ENCODE assay signal across 9 cellular contexts in the genomic region with DNA sequence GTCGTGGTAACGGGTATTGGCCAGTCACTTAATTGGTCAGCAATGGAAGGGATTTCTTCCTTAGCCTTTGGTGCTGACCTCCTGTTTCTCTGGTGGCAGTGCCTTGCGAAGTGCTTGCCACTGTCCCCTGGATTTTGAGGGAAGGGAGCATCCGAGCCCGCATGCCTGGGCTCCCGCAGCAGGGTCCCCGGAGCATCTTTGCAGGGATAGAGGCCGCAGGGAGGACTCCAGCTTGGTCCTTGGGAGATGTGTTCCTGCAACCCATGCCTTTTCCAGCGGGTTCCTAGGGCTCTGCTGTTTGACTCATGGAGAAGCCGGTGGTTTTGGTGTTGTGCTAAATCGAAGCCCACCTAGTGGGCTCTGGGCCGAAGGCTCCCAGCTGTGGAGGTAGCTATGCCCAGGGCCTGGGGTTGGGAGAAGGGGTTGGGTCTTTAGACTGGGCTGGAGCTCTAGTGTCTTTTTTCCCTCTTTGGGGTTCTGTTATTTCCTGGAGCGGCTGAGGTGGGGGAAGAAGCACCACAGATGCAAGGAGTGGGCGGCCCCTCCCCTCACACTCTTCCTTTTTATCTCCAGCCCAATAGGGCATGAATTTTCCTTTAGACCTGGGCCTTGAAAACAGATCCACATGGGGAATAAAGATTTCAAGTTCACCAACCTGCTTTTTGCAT. TPM values are rescaled to one million over a fixed set of nuclear protein-coding genes. Genes with fewer than 3 reads are reported as not detected.
DNase-seq lines count a peak whose midpoint lies in the region; ATAC-seq, FAIRE-seq and TF ChIP-seq lines count a peak whose summit lies in the region.
"Had no signal": no experiment of that assay in that cellular context is flagged by ENCODE, and none has a peak within 500 bp of the region (broad histone marks: within the 10 kb centered on the region; RNA-seq: fewer than 3 reads in every experiment).

No MANE protein-coding gene starts in this region.

- no peaks in the 10 kb centered on the region for H3K9me3 ChIP-seq in kidney (ENCODE audit: control insufficient read depth in 1 of 2, low read length in 2 of 2)
- no peaks in the 10 kb centered on the region for H3K9me3 ChIP-seq in stomach smooth muscle (ENCODE audit: control insufficient read depth in 2 of 2, low read length in 2 of 2)

- ATAC-seq in activated CD8-positive, alpha-beta memory T cell treated with anti-CD3 and anti-CD28 coated beads, Interleukin-2, amount 10 ng/mL, durations not matched to agents 7 days and 5 days: no peak
- ATAC-seq in omental fat pad (ENCODE audit: low FRiP score): no peak

- peaks cover 9 to 21% of the 10 kb centered on the region in 2 donors for H3K4me1 ChIP-seq in kidney (ENCODE audit: control insufficient read depth in 1 of 2, insufficient read depth in 1 of 2, low read depth in 1 of 2, low read length in 2 of 2)
- H3K4me1 ChIP-seq in stomach smooth muscle (ENCODE audit: control insufficient read depth, insufficient read depth, low read length): peaks cover 32% of the 10 kb centered on the region

- H3K9ac ChIP-seq in kidney (ENCODE audit: low read length in 2 of 2): peak overlapping the region in 1 of 2 donors; percentile 44
- peak overlapping the region in 1 of 2 donors; percentile 44 for H3K9ac ChIP-seq in stomach smooth muscle (ENCODE audit: low read length in 2 of 2)

- TF ChIP-seq CTCF in astrocyte of the cerebellum (IDR thresholded peaks at IDR 0.05; ENCODE audit: low read depth, low read length, missing control alignments): no peak
- TF ChIP-seq CTCF in kidney (IDR thresholded peaks at IDR 0.05; ENCODE audit: borderline replicate concordance, extremely low read depth, insufficient read depth): no peak
- no peak for TF ChIP-seq CTCF in omental fat pad (IDR thresholded peaks at IDR 0.05)

- H3K9me3 Mint-ChIP-seq in activated CD8-positive, alpha-beta memory T cell treated with anti-CD3 and anti-CD28 coated beads, Interleukin-2, amount 10 ng/mL, durations not matched to agents 7 days and 5 days (ENCODE audit: low read depth): no peaks in the 10 kb centered on the region

- H3K27ac Mint-ChIP-seq in activated CD8-positive, alpha-beta memory T cell treated with anti-CD3 and anti-CD28 coated beads, Interleukin-2, amount 10 ng/mL, durations not matched to agents 7 days and 5 days: peak overlapping the region; percentile 58

- H3K4me3 ChIP-seq in astrocyte of the cerebellum (ENCODE audit: low read depth, low read length): peak overlapping the region; percentile 64
- H3K4me3 ChIP-seq in kidney (ENCODE audit: low read length in 2 of 2): peak overlapping the region; percentile 35 to 61
- peak overlapping the region; percentile 59 to 77 for H3K4me3 ChIP-seq in stomach smooth muscle (ENCODE audit: low read length in 2 of 2)

- intact Hi-C loops in kidney (cut with DNase I): no loop called here

- H3K27me3 Mint-ChIP-seq in activated CD8-positive, alpha-beta memory T cell treated with anti-CD3 and anti-CD28 coated beads, Interleukin-2, amount 10 ng/mL, durations not matched to agents 7 days and 5 days: no peaks in the 10 kb centered on the region

- H3K36me3 ChIP-seq in kidney (ENCODE audit: control insufficient read depth in 1 of 2, insufficient read depth in 2 of 2, low read length in 2 of 2) (no peaks in the 10 kb centered on the region), stomach smooth muscle (ENCODE audit: control insufficient read depth in 2 of 2, insufficient read depth in 2 of 2, low read length in 2 of 2) (no peaks in the 10 kb centered on the region)

- no peaks in the 10 kb centered on the region for H3K27me3 ChIP-seq in stomach smooth muscle (ENCODE audit: control insufficient read depth in 1 of 2, insufficient read depth in 2 of 2, low read length in 2 of 2)

- peak overlapping the region; percentile 75 for H3K4me3 Mint-ChIP-seq in activated CD8-positive, alpha-beta memory T cell treated with anti-CD3 and anti-CD28 coated beads, Interleukin-2, amount 10 ng/mL, durations not matched to agents 7 days and 5 days

- peaks cover 70% of the 10 kb centered on the region for H3K4me1 Mint-ChIP-seq in activated CD8-positive, alpha-beta memory T cell treated with anti-CD3 and anti-CD28 coated beads, Interleukin-2, amount 10 ng/mL, durations not matched to agents 7 days and 5 days

- CTCF ChIA-PET in activated CD8-positive, alpha-beta memory T cell treated with anti-CD3 and anti-CD28 coated beads, Interleukin-2, amount 10 ng/mL, durations not matched to agents 7 days and 5 days (lab: Charles Lee): interaction anchor here (1.8 to 2.8 kb wide), 3 partner anchors 12 to 63 kb away, joined by 7 to 22 read pairs (median 12); no protein-coding TSS in a partner anchor

- in situ Hi-C loops in astrocyte of the cerebellum (cut with HindIII; ENCODE audit: low sequenced_read_pairs): no loop called here

- no peak overlapping the region for H3K27ac ChIP-seq in kidney (ENCODE audit: low read depth in 2 of 2, low read length in 2 of 2)
- H3K27ac ChIP-seq in stomach smooth muscle (ENCODE audit: low read length): no peak overlapping the region

- peaks cover 42% of the 10 kb centered on the region for H3K36me3 Mint-ChIP-seq in activated CD8-positive, alpha-beta memory T cell treated with anti-CD3 and anti-CD28 coated beads, Interleukin-2, amount 10 ng/mL, durations not matched to agents 7 days and 5 days

- DNase-seq in activated CD8-positive, alpha-beta memory T cell treated with anti-CD3 and anti-CD28 coated beads, Interleukin-2, amount 10 ng/mL, durations not matched to agents 7 days and 5 days: no peak
- no peak for DNase-seq in activated CD8-positive, alpha-beta memory T cell treated with anti-CD3 and anti-CD28 coated beads, Interleukin-2, amount 50 U/mL, for 4 hours
- DNase-seq in astrocyte of the cerebellum (ENCODE audit: low read depth): no peak
- no peak for DNase-seq in kidney
- DNase-seq in NCI-H82 treated with DMSO at 0.1 percent for 48 hours (lab: John Stamatoyannopoulos, UW; ENCODE audit: unreplicated experiment): no peak
- no peak for DNase-seq in activated CD4-positive, alpha-beta T cell treated with anti-CD3 and anti-CD28 coated beads for 4 hours
- no peak for DNase-seq in omental fat pad (ENCODE audit: low spot score)
- DNase-seq: AML-193 had no signal

- FAIRE-seq in kidney (lab: Jason Lieb, UNC): no peak

RNA-seq across cellular contexts. Expression of a gene that starts 39.0 kb away (rescaled TPM):
- 100 to 1,000 TPM; 256 to 261 TPM for total RNA-seq in activated CD8-positive, alpha-beta memory T cell treated with anti-CD3 and anti-CD28 coated beads, Interleukin-2, amount 10 ng/mL, durations not matched to agents 7 days and 5 days
- total RNA-seq in kidney (19.7 TPM), omental fat pad (10 to 100 TPM; 16.5 to 23.0 (median 18.2) TPM)
- 5.3 TPM for polyA plus RNA-seq in kidney (ENCODE audit: insufficient read depth, low read depth, low replicate concordance)

Comparison
In these comparisons a context has a peak if more than half of its experiments do, and no peak if none do; other contexts are left out.
1. RNA of a gene that starts 39.0 kb away (total RNA-seq): 256 to 261 TPM in activated CD8-positive, alpha-beta memory T cell treated with anti-CD3 and anti-CD28 coated beads, Interleukin-2, amount 10 ng/mL, durations not matched to agents 7 days and 5 days; 19.7 TPM in kidney (single experiment) and 16.5 to 23.0 TPM in omental fat pad; every median in the first group is over 10 times any median in the second.
2. Peak in every context shown above with its lines, with median percentiles within 50 percentile points of each other: H3K4me3 ChIP-seq.